8 cellular contexts compared by ENCODE assay signal in the genomic region with DNA sequence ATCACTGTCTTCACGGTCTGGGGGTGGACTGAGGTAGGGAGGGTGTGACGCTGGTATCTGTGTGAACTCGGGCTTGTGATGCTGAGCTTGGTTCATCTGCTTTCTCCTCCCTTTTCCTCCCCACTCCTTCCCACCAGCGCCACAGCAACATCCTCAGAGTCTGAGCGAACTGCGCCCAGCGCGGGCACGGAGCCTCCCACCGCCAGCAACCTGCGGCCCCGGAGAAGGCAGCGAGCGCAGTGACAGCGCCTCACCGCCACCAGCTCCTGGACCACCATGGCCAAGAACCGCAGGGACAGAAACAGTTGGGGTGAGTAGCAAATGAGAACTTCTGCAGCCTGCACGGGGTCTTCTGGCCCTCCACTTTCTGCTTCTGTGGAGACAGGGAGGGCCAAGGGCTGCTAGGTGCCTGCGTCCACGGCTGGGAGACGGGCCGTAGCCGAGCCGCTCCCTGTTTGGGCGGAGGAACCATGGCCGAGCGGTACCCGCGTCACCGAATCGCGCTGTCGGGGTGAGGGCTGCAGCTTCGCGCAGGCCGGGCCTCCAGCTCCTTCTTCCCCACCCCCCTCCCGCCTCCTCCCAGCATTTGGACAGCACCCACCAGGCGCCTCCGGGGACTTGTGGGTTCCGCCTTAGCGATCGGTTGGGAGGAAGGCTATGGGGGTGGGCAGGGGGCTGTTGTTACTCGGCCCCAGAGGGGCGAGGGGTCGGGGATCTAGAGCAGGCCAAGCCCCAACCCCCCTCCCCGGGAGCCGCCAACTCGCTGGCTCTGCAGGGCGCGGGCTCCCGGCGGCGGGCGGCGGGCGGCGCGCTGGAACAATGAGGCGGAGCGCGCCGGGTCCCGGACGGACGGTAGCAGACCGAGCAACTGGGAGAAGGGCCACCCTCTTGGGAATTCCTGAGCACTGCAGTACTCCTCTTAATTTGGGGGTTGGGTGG. TPM values are rescaled to one million over a fixed set of nuclear protein-coding genes. Genes with fewer than 3 reads are reported as not detected.
A peak's percentile ranks its signal among the peaks of the same experiment; 100 is the strongest.
DNase-seq lines count a peak whose midpoint lies in the region; ATAC-seq, FAIRE-seq and TF ChIP-seq lines count a peak whose summit lies in the region.

A gene (plus strand): TSS at position 156 of the 939 bp plus-strand sequence. CDS start 121 bp downstream, at position 277.

- H2BK20ac ChIP-seq in H1 (ENCODE audit: low read length): no peak within 1 kb of the TSS

- WGBS in H1 (ENCODE audit: extremely low coverage in 1 of 2, insufficient coverage in 1 of 2, insufficient read length in 1 of 2, insufficient replicate concordance in 2 of 2, low coverage in 1 of 2, low lambda C conversion rate in 2 of 2, missing lambda C conversion rate in 1 of 2), 2 experiments: 2% methylated on average over 30 of the region's 66 CpGs; no CpG with 5 or more reads in 1 of the 2 experiments

- no peaks in the 10 kb centered on the region for H3K79me1 ChIP-seq in H1 (ENCODE audit: low read depth, low read length)

- peak within 1 kb of the TSS; percentile 96 for H2AFZ ChIP-seq in H1 (ENCODE audit: low read length)

- H3K4me2 ChIP-seq in H1 (ENCODE audit: insufficient read depth in 1 of 2, low read depth in 2 of 2, low read length in 2 of 2): peak within 1 kb of the TSS; percentile 75 to 94

- TF ChIP-seq RAD21 in H1 (IDR thresholded peaks at IDR 0.05 in 1 of 2, conservative IDR thresholded peaks at IDR 0.05 in 1 of 2; ENCODE audit: low read depth in 2 of 2, low read length in 2 of 2): no peak

- H4K20me1 ChIP-seq in H1 (replicated peaks in 1 of 2; ENCODE audit: control insufficient read depth in 1 of 2, insufficient read depth in 2 of 2, low read length in 2 of 2): no peaks in the 10 kb centered on the region

- peak within 1 kb of the TSS; percentile 36 for H4K91ac ChIP-seq in H1 (replicated peaks; ENCODE audit: insufficient read length, low read length)

- H2BK12ac ChIP-seq in H1 (ENCODE audit: low read depth, low read length): peak within 1 kb of the TSS; percentile 52

- peak within 1 kb of the TSS; percentile 68; the same call in 1 of the 2 replicates for H3K18ac ChIP-seq in H1 (ENCODE audit: extremely low read depth, low read length)

- H3K9ac ChIP-seq in H1 (replicated peaks in 1 of 4; ENCODE audit: extremely low read depth in 1 of 4, low read depth in 3 of 4, low read length in 3 of 4): peak within 1 kb of the TSS; percentile 40 to 71 (median 64)

- H3K27ac ChIP-seq in H1 (ENCODE audit: low read depth, low read length) (no peak within 1 kb of the TSS), lower lobe of right lung (peak within 1 kb of the TSS; percentile 91)

- peak within 1 kb of the TSS; percentile 79; the same call in 1 of the 2 replicates for H2BK5ac ChIP-seq in H1 (ENCODE audit: low read depth, low read length)

- H2BK15ac ChIP-seq in H1 (ENCODE audit: low read length): peak within 1 kb of the TSS; percentile 65; the same call in 1 of the 2 replicates

- DNase-seq in COLO668 (lab: John Stamatoyannopoulos, UW; ENCODE audit: unreplicated experiment) (peak; percentile 79), NCI-H510A treated with DMSO at 0.1 percent for 48 hours (lab: John Stamatoyannopoulos, UW) (peak; percentile 75), H1 (ENCODE audit: low read depth in 1 of 2, low spot score in 2 of 2) (peak in 1 of 2 experiments; percentile 87), lower lobe of right lung (peak; percentile 82)
- peak; percentile 75 for DNase-seq in activated CD8-positive, alpha-beta memory T cell treated with anti-CD3 and anti-CD28 coated beads for 24 hours
- DNase-seq in stimulated activated CD4-positive, alpha-beta T cell treated with anti-CD3 and anti-CD28 coated beads, TNF-alpha, amount 100 ng/mL, for 48 hours (ENCODE audit: low read depth in 3 of 3): peak in 2 of 3 donors; percentile 13 to 45

- H3K23ac ChIP-seq in H1 (ENCODE audit: insufficient read length): no peak within 1 kb of the TSS

- H3K4me1 ChIP-seq in H1 (replicated peaks in 1 of 4; ENCODE audit: control insufficient read depth in 3 of 4, insufficient read depth in 4 of 4, low read length in 3 of 4) (peaks cover 0 to 3% (median 1%) of the 10 kb centered on the region in 4 experiments; a peak in 1 of 7 replicates), lower lobe of right lung (peaks cover 18% of the 10 kb centered on the region)

- H3K14ac ChIP-seq in H1 (ENCODE audit: insufficient read length): peak within 1 kb of the TSS; percentile 8

- H3K36me3 ChIP-seq in H1 (ENCODE audit: control insufficient read depth in 2 of 4, insufficient read depth in 4 of 4, low read length in 3 of 4) (no peaks in the 10 kb centered on the region), lower lobe of right lung (no peaks in the 10 kb centered on the region)

- peak within 1 kb of the TSS; percentile 19 for H4K5ac ChIP-seq in H1 (ENCODE audit: insufficient read length, low read depth, low read length)

- H3K27me3 ChIP-seq in H1 (replicated peaks in 1 of 4; ENCODE audit: control insufficient read depth in 3 of 4, extremely low read depth in 1 of 4, insufficient read depth in 3 of 4, low read length in 3 of 4) (peaks cover 0 to 3% (median 1%) of the 10 kb centered on the region in 4 experiments; a peak in 3 of 7 replicates), lower lobe of right lung (ENCODE audit: low read depth) (no peaks in the 10 kb centered on the region)

- no peak within 1 kb of the TSS for H3K56ac ChIP-seq in H1 (replicated peaks; ENCODE audit: insufficient read length, low read depth, low read length)

- no peak for FAIRE-seq in H1 (lab: Jason Lieb, UNC)

- H3K79me2 ChIP-seq in H1 (ENCODE audit: control insufficient read depth in 1 of 2, insufficient read depth in 2 of 2, low read length in 2 of 2): no peaks in the 10 kb centered on the region

- no peak for TF ChIP-seq EP300 in H1 (IDR thresholded peaks at IDR 0.05; ENCODE audit: borderline replicate concordance in 1 of 2, low read depth in 2 of 2, low read length in 2 of 2)

- H3K4me3 ChIP-seq in H1 (ENCODE audit: extremely low read depth in 1 of 4, insufficient read depth in 2 of 4, low read depth in 3 of 4, low read length in 4 of 4): peak within 1 kb of the TSS; percentile 62 to 88 (median 83)
- H3K4me3 ChIP-seq in lower lobe of right lung: peak within 1 kb of the TSS; percentile 78

- peak; percentile 64 for ATAC-seq in HG02642 (IDR thresholded peaks at IDR 0.05; ENCODE audit: poor library complexity, unreplicated experiment)
- ATAC-seq in lower lobe of right lung: peak; percentile 95 to 96
- ATAC-seq in HG03196 (IDR thresholded peaks at IDR 0.05; ENCODE audit: unreplicated experiment): no peak

- peak within 1 kb of the TSS; percentile 93 for H4K8ac ChIP-seq in H1 (ENCODE audit: extremely low read depth, insufficient read depth, low read length)

- H3K9me3 ChIP-seq in H1 (ENCODE audit: insufficient read depth in 2 of 2, low read depth in 1 of 2, low read length in 1 of 2): no peaks in the 10 kb centered on the region
- no peaks in the 10 kb centered on the region for H3K9me3 ChIP-seq in lower lobe of right lung

- no peak within 1 kb of the TSS for H2BK120ac ChIP-seq in H1 (replicated peaks; ENCODE audit: low read depth, low read length)

- H2AK5ac ChIP-seq in H1 (ENCODE audit: low read depth, low read length): no peak within 1 kb of the TSS

- TF ChIP-seq POLR2A in H1 (IDR thresholded peaks at IDR 0.05; ENCODE audit: control extremely low read depth in 1 of 2, low read depth in 2 of 2, low read length in 2 of 2): peak in 1 of 2 experiments; percentile 53; a peak in 2 of 3 replicates

- POLR2A ChIA-PET in H1 (lab: Charles Lee; ENCODE audit: partially characterized antibody): interaction anchor here (0.6 to 1.4 kb wide), 16 partner anchors 9 to 239 kb away, joined by 3 to 7 read pairs (median 3); no protein-coding TSS in a partner anchor

- CTCF ChIA-PET in H1 (lab: Charles Lee; ENCODE audit: partially characterized antibody): interaction anchor here (0.7 to 1.9 kb wide), 12 partner anchors 15 to 491 kb away, joined by 3 to 5 read pairs (median 4); no protein-coding TSS in a partner anchor

- H3K4ac ChIP-seq in H1 (replicated peaks; ENCODE audit: insufficient read length, low read depth, low read length): peak within 1 kb of the TSS; percentile 13

- H3K23me2 ChIP-seq in H1 (ENCODE audit: low read depth, low read length): peaks cover 12% of the 10 kb centered on the region

- intact Hi-C loops in lower lobe of right lung (cut with DNase I): no loop called here

- no peak for TF ChIP-seq CTCF in H1 (IDR thresholded peaks at IDR 0.05; ENCODE audit: control extremely low read depth in 1 of 3, insufficient read depth in 1 of 3, low read depth in 1 of 3, low read length in 3 of 3)
- TF ChIP-seq CTCF in lower lobe of right lung (IDR thresholded peaks at IDR 0.05): no peak

TF ChIP-seq in H1, 55 proteins besides CTCF, POLR2A, EP300 and RAD21 (continues in another document):
- no peak for TF ChIP-seq SP4 (IDR thresholded peaks at IDR 0.05; ENCODE audit: low read length)
- no peak for TF ChIP-seq BACH1 (IDR thresholded peaks at IDR 0.05; ENCODE audit: low read length)
- TF ChIP-seq, protein P1, sequence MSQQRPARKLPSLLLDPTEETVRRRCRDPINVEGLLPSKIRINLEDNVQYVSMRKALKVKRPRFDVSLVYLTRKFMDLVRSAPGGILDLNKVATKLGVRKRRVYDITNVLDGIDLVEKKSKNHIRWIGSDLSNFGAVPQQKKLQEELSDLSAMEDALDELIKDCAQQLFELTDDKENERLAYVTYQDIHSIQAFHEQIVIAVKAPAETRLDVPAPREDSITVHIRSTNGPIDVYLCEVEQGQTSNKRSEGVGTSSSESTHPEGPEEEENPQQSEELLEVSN (IDR thresholded peaks at IDR 0.05): no peak

RNA-seq across cellular contexts. Expression of the gene that starts here (rescaled TPM):
- total RNA-seq in H1 (2021; fragmentation: NEBNext Ultra II Directional; extraction: Animal tissue kit (Norgen Biotek cat#: 25700)): 4.2 and 5.9 TPM in 2 replicates
- polyA plus RNA-seq in H1 (2011; rRNA removed): 2.1 and 4.0 TPM in 2 replicates
- 4.3 TPM for polyA plus RNA-seq in H1 (2011; cell fraction: cytosol; rRNA removed)
- 3.4 TPM for polyA plus RNA-seq in H1 (2011; cell fraction: nucleus; rRNA removed)
- 3.9 to 5.0 TPM (median 4.6 TPM) in 4 replicates for polyA plus RNA-seq in H1 (2012, experiment 1 of 2)
- 0.38 TPM for polyA plus RNA-seq in H1 (2012, experiment 2 of 2)
- polyA plus RNA-seq in H1 (2013, experiment 1 of 2): 4.5 TPM
- polyA plus RNA-seq in H1 (2013, experiment 2 of 2): 5.7 TPM
- polyA minus RNA-seq in H1 (2011; rRNA and poly(A)+ RNA removed): 6.0 and 7.2 TPM in 2 replicates
- 6.2 TPM for polyA minus RNA-seq in H1 (2011; cell fraction: cytosol; rRNA and poly(A)+ RNA removed)
- 8.5 TPM for polyA minus RNA-seq in H1 (2011; cell fraction: nucleus; rRNA and poly(A)+ RNA removed)
- total RNA-seq in lower lobe of right lung: 8.4 TPM
